ENCODE assay signal across 15 cellular contexts in genomic region chr9:120883608-120883996, GRCh38. TPM values are rescaled to one million over a fixed set of nuclear protein-coding genes. Genes with fewer than 3 reads are reported as not detected.
DNase-seq lines count a peak whose midpoint lies in the region; ATAC-seq and TF ChIP-seq lines count a peak whose summit lies in the region.
"Had no signal": no experiment of that assay in that cellular context is flagged by ENCODE, and none has a peak within 500 bp of the region (broad histone marks: within the 10 kb centered on the region; RNA-seq: fewer than 3 reads in every experiment).

No MANE protein-coding gene starts in this region.

- no peaks in the 10 kb centered on the region for H3K36me3 ChIP-seq in KMS-11 (ENCODE audit: insufficient read depth)
- H3K36me3 ChIP-seq: MG63 had no signal

- peaks cover 3% of the 10 kb centered on the region; the same call in 1 of the 2 replicates for H3K79me2 ChIP-seq in KMS-11 (ENCODE audit: insufficient read depth, low read depth)

- no peak overlapping the region for H2AFZ ChIP-seq in KMS-11 (ENCODE audit: low read depth)

- intact Hi-C loops in activated CD8-positive, alpha-beta T cell treated with anti-CD3 and anti-CD28 coated beads for 36 hours (cut with micrococcal nuclease), result no loop called here

- ATAC-seq in stimulated activated naive CD8-positive, alpha-beta T cell treated with anti-CD3 and anti-CD28 coated beads, Interleukin-15, Interleukin-2, amounts not matched to agents 100 U/mL and 50 U/mL, for 24 hours, result no peak
- no peak for ATAC-seq in activated CD8-positive, alpha-beta T cell treated with anti-CD3 and anti-CD28 coated beads for 36 hours
- no peak for ATAC-seq in GM21737 (IDR thresholded peaks at IDR 0.05; ENCODE audit: unreplicated experiment)
- no peak for ATAC-seq in HG02840 (IDR thresholded peaks at IDR 0.05; ENCODE audit: low FRiP score, unreplicated experiment)

- no peaks in the 10 kb centered on the region for H3K9me3 Mint-ChIP-seq in stimulated activated naive CD8-positive, alpha-beta T cell treated with anti-CD3 and anti-CD28 coated beads, Interleukin-15, Interleukin-2, amounts not matched to agents 100 ng/mL and 50 ng/mL, for 24 hours
- H3K9me3 Mint-ChIP-seq in activated CD8-positive, alpha-beta T cell treated with anti-CD3 and anti-CD28 coated beads for 36 hours, result no peaks in the 10 kb centered on the region

- no peaks in the 10 kb centered on the region for H4K20me1 ChIP-seq in KMS-11 (ENCODE audit: insufficient read depth)

- H3K36me3 Mint-ChIP-seq in stimulated activated naive CD8-positive, alpha-beta T cell treated with anti-CD3 and anti-CD28 coated beads, Interleukin-15, Interleukin-2, amounts not matched to agents 100 ng/mL and 50 ng/mL, for 24 hours (ENCODE audit: low read depth), result peaks cover 4% of the 10 kb centered on the region
- peaks cover 17% of the 10 kb centered on the region for H3K36me3 Mint-ChIP-seq in activated CD8-positive, alpha-beta T cell treated with anti-CD3 and anti-CD28 coated beads for 36 hours (ENCODE audit: low read depth)

- H3K27me3 Mint-ChIP-seq in stimulated activated naive CD8-positive, alpha-beta T cell treated with anti-CD3 and anti-CD28 coated beads, Interleukin-15, Interleukin-2, amounts not matched to agents 100 ng/mL and 50 ng/mL, for 24 hours, result no peaks in the 10 kb centered on the region
- no peaks in the 10 kb centered on the region for H3K27me3 Mint-ChIP-seq in activated CD8-positive, alpha-beta T cell treated with anti-CD3 and anti-CD28 coated beads for 36 hours

- no peak overlapping the region for H3K9ac ChIP-seq in KMS-11

- peak overlapping the region; percentile 40 for H3K27ac Mint-ChIP-seq in stimulated activated naive CD8-positive, alpha-beta T cell treated with anti-CD3 and anti-CD28 coated beads, Interleukin-15, Interleukin-2, amounts not matched to agents 100 ng/mL and 50 ng/mL, for 24 hours
- H3K27ac Mint-ChIP-seq in activated CD8-positive, alpha-beta T cell treated with anti-CD3 and anti-CD28 coated beads for 36 hours, result peak overlapping the region; percentile 52
- H3K27ac Mint-ChIP-seq: B cell had no signal

- TF ChIP-seq CTCF in KMS-11 (conservative IDR thresholded peaks at IDR 0.05; ENCODE audit: low read depth, low read length), result no peak
- no peak for TF ChIP-seq CTCF in activated CD8-positive, alpha-beta T cell treated with anti-CD3 and anti-CD28 coated beads for 36 hours (IDR thresholded peaks at IDR 0.05)

- H3K4me1 Mint-ChIP-seq in stimulated activated naive CD8-positive, alpha-beta T cell treated with anti-CD3 and anti-CD28 coated beads, Interleukin-15, Interleukin-2, amounts not matched to agents 100 ng/mL and 50 ng/mL, for 24 hours (ENCODE audit: low read depth), result peaks cover 71% of the 10 kb centered on the region
- peaks cover 65% of the 10 kb centered on the region for H3K4me1 Mint-ChIP-seq in activated CD8-positive, alpha-beta T cell treated with anti-CD3 and anti-CD28 coated beads for 36 hours (ENCODE audit: low read depth)

- peaks cover 65% of the 10 kb centered on the region for H3K4me1 ChIP-seq in KMS-11 (ENCODE audit: low read depth, poor library complexity, severe bottlenecking)

- peak overlapping the region; percentile 60 for H3K4me2 ChIP-seq in KMS-11

- H3K4me3 ChIP-seq in KMS-11 (IDR thresholded peaks at IDR 0.05; ENCODE audit: insufficient read depth, low read depth, low read length), result no peak overlapping the region
- H3K4me3 ChIP-seq: MG63 had no signal

- no peaks in the 10 kb centered on the region for H3K27me3 ChIP-seq in KMS-11 (ENCODE audit: insufficient read depth, low read depth)
- H3K27me3 ChIP-seq: MG63 had no signal

- H3K4me3 Mint-ChIP-seq in stimulated activated naive CD8-positive, alpha-beta T cell treated with anti-CD3 and anti-CD28 coated beads, Interleukin-15, Interleukin-2, amounts not matched to agents 100 ng/mL and 50 ng/mL, for 24 hours, result no peak overlapping the region
- no peak overlapping the region for H3K4me3 Mint-ChIP-seq in activated CD8-positive, alpha-beta T cell treated with anti-CD3 and anti-CD28 coated beads for 36 hours
- H3K4me3 Mint-ChIP-seq: B cell had no signal

- no peak for DNase-seq in stimulated activated naive CD8-positive, alpha-beta T cell treated with anti-CD3 and anti-CD28 coated beads, Interleukin-15, Interleukin-2, amounts not matched to agents 100 U/mL and 50 U/mL, for 24 hours
- no peak for DNase-seq in activated CD8-positive, alpha-beta T cell treated with anti-CD3 and anti-CD28 coated beads for 36 hours
- DNase-seq in NCI-H1048 (lab: John Stamatoyannopoulos, UW), result no peak
- DNase-seq: Karpas-422, MG63, NCI-H1092 treated with DMSO at 0.1 percent for 48 hours, NCI-H1694, NCI-H2107, NCI-H2227 treated with DMSO at 0.1 percent for 48 hours, NCI-H524 had no signal

- CTCF ChIA-PET in activated CD8-positive, alpha-beta T cell treated with anti-CD3 and anti-CD28 coated beads for 36 hours (lab: Charles Lee), result interaction anchor here (0.6 to 1.3 kb wide), 3 partner anchors 21 to 28 kb away, joined by 3 read pairs; no protein-coding TSS in a partner anchor

- POLR2A ChIA-PET in activated CD8-positive, alpha-beta T cell treated with anti-CD3 and anti-CD28 coated beads for 36 hours (lab: Charles Lee), result interaction anchor here (0.9 to 67.1 kb wide), 3 partner anchors 11 to 39 kb away, joined by 4 to 2439 read pairs (median 2439); partner anchors contain the start of genes PHF19 and TRAF1

- H3K27ac ChIP-seq in KMS-11, result no peak overlapping the region; the same call in 1 of the 2 replicates

RNA-seq across cellular contexts. Expression of gene PHF19, which starts 6.6 kb away (rescaled TPM):
- 100 to 1,000 TPM; 210 to 216 TPM for total RNA-seq in activated CD8-positive, alpha-beta T cell treated with anti-CD3 and anti-CD28 coated beads for 36 hours

RNA-seq across cellular contexts. Expression of gene PSMD5, which starts 40.9 kb away (rescaled TPM):
- total RNA-seq in activated CD8-positive, alpha-beta T cell treated with anti-CD3 and anti-CD28 coated beads for 36 hours, result 10 to 100 TPM; 52.3 to 55.3 TPM

RNA-seq across cellular contexts. Expression of gene TRAF1, which starts 43.0 kb away (rescaled TPM):
- 100 to 1,000 TPM; 147 to 150 TPM for total RNA-seq in activated CD8-positive, alpha-beta T cell treated with anti-CD3 and anti-CD28 coated beads for 36 hours
